ENCODE assay signal across 22 cellular contexts in genomic region chr14:69587389-69587788, GRCh38. TPM values are rescaled to one million over a fixed set of nuclear protein-coding genes. Genes with fewer than 3 reads are reported as not detected.
DNase-seq lines count a peak whose midpoint lies in the region; ATAC-seq, FAIRE-seq and TF ChIP-seq lines count a peak whose summit lies in the region.
"Had no signal": no experiment of that assay in that cellular context is flagged by ENCODE, and none has a peak within 500 bp of the region (broad histone marks: within the 10 kb centered on the region; RNA-seq: fewer than 3 reads in every experiment).

No MANE protein-coding gene starts in this region.

- DNase-seq in MM.1S = no peak
- no peak for DNase-seq in H1 (ENCODE audit: low read depth in 1 of 2, low spot score in 2 of 2)
- no peak for DNase-seq in neuronal stem cell (ENCODE audit: low spot score)
- peak; percentile 68 for DNase-seq in transverse colon
- DNase-seq in pancreas = no peak
- DNase-seq: BE2C, DMS79, GOT3, Kasumi-1, MG63, NCI-H1092, NCI-H1436, NCI-H187 treated with DMSO at 0.1 percent for 48 hours, NCI-H2107, NCI-H510A treated with DMSO at 0.1 percent for 48 hours, NCI-H774 had no signal

- POLR2A ChIA-PET in H1 (lab: Charles Lee; ENCODE audit: partially characterized antibody) = no interaction called here

- H3K27ac ChIP-seq in MM.1S (ENCODE audit: low read length) (no peak overlapping the region), H1 (ENCODE audit: low read depth, low read length) (no peak overlapping the region), neuronal stem cell (replicated peaks; ENCODE audit: low read length) (no peak overlapping the region), transverse colon (peak overlapping the region in 3 of 4 donors; percentile 33 to 52 (median 41)), pancreas (no peak overlapping the region)
- H3K27ac ChIP-seq: SJSA1 had no signal

- H3K14ac ChIP-seq in H1 (ENCODE audit: insufficient read length) = no peak overlapping the region
- no peak overlapping the region for H3K14ac ChIP-seq in neuronal stem cell (ENCODE audit: low read length)

- H3K9ac ChIP-seq in MM.1S (ENCODE audit: low read length) (no peak overlapping the region), H1 (replicated peaks in 1 of 4; ENCODE audit: extremely low read depth in 1 of 4, low read depth in 3 of 4, low read length in 3 of 4) (no peak overlapping the region), neuronal stem cell (ENCODE audit: low read depth, low read length, poor library complexity) (no peak overlapping the region)

- H3K56ac ChIP-seq in H1 (replicated peaks; ENCODE audit: insufficient read length, low read depth, low read length) = no peak overlapping the region

- no peak overlapping the region for H2BK15ac ChIP-seq in H1 (ENCODE audit: low read length)
- H2BK15ac ChIP-seq in neuronal stem cell (ENCODE audit: low read length) = no peak overlapping the region

- no peak overlapping the region for H2BK120ac ChIP-seq in H1 (replicated peaks; ENCODE audit: low read depth, low read length)
- no peak overlapping the region for H2BK120ac ChIP-seq in neuronal stem cell (ENCODE audit: low read depth, low read length)

- no peak overlapping the region for H2BK20ac ChIP-seq in H1 (ENCODE audit: low read length)

- TF ChIP-seq EP300 in H1 (IDR thresholded peaks at IDR 0.05; ENCODE audit: borderline replicate concordance in 1 of 2, low read depth in 2 of 2, low read length in 2 of 2) (no peak), transverse colon (IDR thresholded peaks at IDR 0.05; ENCODE audit: low read depth) (peak; percentile 55)

- no peaks in the 10 kb centered on the region for H3F3A ChIP-seq in MM.1S (ENCODE audit: insufficient read depth, low read length)

- peak overlapping the region; percentile 61; the same call in 1 of the 2 replicates for H2AFZ ChIP-seq in MM.1S (ENCODE audit: low read length)
- H2AFZ ChIP-seq in H1 (ENCODE audit: low read length) = no peak overlapping the region
- no peak overlapping the region for H2AFZ ChIP-seq in neuronal stem cell (ENCODE audit: low read length)

- H3K4me2 ChIP-seq in MM.1S (ENCODE audit: low read depth, low read length) (no peak overlapping the region), H1 (ENCODE audit: insufficient read depth in 1 of 2, low read depth in 2 of 2, low read length in 2 of 2) (no peak overlapping the region), neuronal stem cell (ENCODE audit: insufficient read depth, low read length, poor library complexity, severe bottlenecking) (no peak overlapping the region)

- H4K5ac ChIP-seq in H1 (ENCODE audit: insufficient read length, low read depth, low read length) = no peak overlapping the region

- CTCF ChIA-PET in H1 (lab: Charles Lee; ENCODE audit: partially characterized antibody) = interaction anchor here (0.8 to 5.0 kb wide), 6 partner anchors 8 to 139 kb away, joined by 3 to 47 read pairs (median 12); no protein-coding TSS in a partner anchor

- intact Hi-C loops in transverse colon (cut with DNase I; ENCODE audit: low total_unique reads) = no loop called here
- intact Hi-C loops in pancreas (cut with DNase I) = loop anchor here in 1 of 3 donors (2.0 kb wide), 1 partner anchor 139 kb away; no protein-coding TSS in a partner anchor

- TF ChIP-seq CTCF in MM.1S (IDR thresholded peaks at IDR 0.05; ENCODE audit: low read length) (no peak), H1 (IDR thresholded peaks at IDR 0.05; ENCODE audit: control extremely low read depth in 1 of 3, insufficient read depth in 1 of 3, low read depth in 1 of 3, low read length in 3 of 3) (no peak), transverse colon (IDR thresholded peaks at IDR 0.05) (no peak), pancreas (IDR thresholded peaks at IDR 0.05) (no peak)

- WGBS in H1 (ENCODE audit: extremely low coverage in 1 of 2, insufficient coverage in 1 of 2, insufficient read length in 1 of 2, insufficient replicate concordance in 2 of 2, low coverage in 1 of 2, low lambda C conversion rate in 2 of 2, missing lambda C conversion rate in 1 of 2), 2 experiments = 79% methylated on average over 8 of the region's 8 CpGs; no CpG with 5 or more reads in 1 of the 2 experiments
- no CpG with 5 or more reads among the region's 8 CpGs for WGBS in neuronal stem cell (ENCODE audit: extremely low coverage in 2 of 2, insufficient read length in 2 of 2, insufficient replicate concordance in 1 of 2), 2 donors
- 51% methylated on average over 8 of the region's 8 CpGs; no CpG with 5 or more reads in 1 of the 2 donors for WGBS in transverse colon (ENCODE audit: low coverage in 1 of 2), 2 donors
- WGBS in pancreas, 2 donors = 64 to 65% methylated on average over 8 of the region's 8 CpGs

- H3K4ac ChIP-seq in H1 (replicated peaks; ENCODE audit: insufficient read length, low read depth, low read length) (no peak overlapping the region), neuronal stem cell (ENCODE audit: low read length) (no peak overlapping the region)

- H2AK5ac ChIP-seq in H1 (ENCODE audit: low read depth, low read length) (no peak overlapping the region), neuronal stem cell (ENCODE audit: low read depth, low read length) (peak overlapping the region; percentile 48)

- H4K91ac ChIP-seq in H1 (replicated peaks; ENCODE audit: insufficient read length, low read length) = no peak overlapping the region
- no peak overlapping the region for H4K91ac ChIP-seq in neuronal stem cell (ENCODE audit: low read depth, low read length, poor library complexity)

- no peak for TF ChIP-seq RAD21 in H1 (IDR thresholded peaks at IDR 0.05 in 1 of 2, conservative IDR thresholded peaks at IDR 0.05 in 1 of 2; ENCODE audit: low read depth in 2 of 2, low read length in 2 of 2)

- H4K20me1 ChIP-seq in MM.1S (ENCODE audit: insufficient read depth, low read length) (no peaks in the 10 kb centered on the region), H1 (replicated peaks in 1 of 2; ENCODE audit: control insufficient read depth in 1 of 2, insufficient read depth in 2 of 2, low read length in 2 of 2) (no peaks in the 10 kb centered on the region)

- in situ Hi-C loops in transverse colon (cut with MboI; ENCODE audit: low pct_ligation_motif_present in 1 of 4, low pct_unique_long_range_greater_than_20kb in 1 of 4, low sequenced_read_pairs in 3 of 4) = loop anchor here (5.0 to 25.0 kb wide), 3 partner anchors 137 to 425 kb away; no protein-coding TSS in a partner anchor

- H3K79me1 ChIP-seq in H1 (ENCODE audit: low read depth, low read length) = no peaks in the 10 kb centered on the region
- no peaks in the 10 kb centered on the region for H3K79me1 ChIP-seq in neuronal stem cell (ENCODE audit: low read depth, low read length)

- H3K79me2 ChIP-seq in MM.1S (ENCODE audit: low read length) (no peaks in the 10 kb centered on the region), H1 (ENCODE audit: control insufficient read depth in 1 of 2, insufficient read depth in 2 of 2, low read length in 2 of 2) (no peaks in the 10 kb centered on the region)

- H3K9me3 ChIP-seq in MM.1S (replicated peaks; ENCODE audit: insufficient read depth, low read length) (no peaks in the 10 kb centered on the region), H1 (ENCODE audit: insufficient read depth in 2 of 2, low read depth in 1 of 2, low read length in 1 of 2) (no peaks in the 10 kb centered on the region), neuronal stem cell (replicated peaks in 1 of 2; ENCODE audit: control insufficient read depth in 2 of 2, insufficient read depth in 1 of 2, low read depth in 1 of 2, low read length in 2 of 2) (peaks cover 0 to 3% of the 10 kb centered on the region in 2 donors), transverse colon (no peaks in the 10 kb centered on the region), pancreas (no peaks in the 10 kb centered on the region)
- H3K9me3 ChIP-seq: BE2C, MG63, SJSA1 had no signal

- H3K4me3 ChIP-seq in MM.1S (ENCODE audit: low read length) = no peak overlapping the region
- no peak overlapping the region for H3K4me3 ChIP-seq in H1 (ENCODE audit: extremely low read depth in 1 of 4, insufficient read depth in 2 of 4, low read depth in 3 of 4, low read length in 4 of 4)
- no peak overlapping the region for H3K4me3 ChIP-seq in neuronal stem cell (ENCODE audit: low read length in 2 of 2)
- no peak overlapping the region for H3K4me3 ChIP-seq in transverse colon
- no peak overlapping the region for H3K4me3 ChIP-seq in pancreas
- H3K4me3 ChIP-seq: MG63, SJSA1 had no signal

- H4K8ac ChIP-seq in H1 (ENCODE audit: extremely low read depth, insufficient read depth, low read length) (no peak overlapping the region), neuronal stem cell (ENCODE audit: low read depth, low read length) (no peak overlapping the region)

- H3K4me1 ChIP-seq in MM.1S (ENCODE audit: low read length) (no peaks in the 10 kb centered on the region), H1 (replicated peaks in 1 of 4; ENCODE audit: control insufficient read depth in 3 of 4, insufficient read depth in 4 of 4, low read length in 3 of 4) (no peaks in the 10 kb centered on the region; a peak in 1 of 7 replicates), neuronal stem cell (ENCODE audit: control insufficient read depth in 2 of 2, insufficient read depth in 1 of 2, low read depth in 1 of 2, low read length in 2 of 2) (peaks cover 0 to 4% of the 10 kb centered on the region in 2 donors), transverse colon (peaks cover 0 to 13% (median 5%) of the 10 kb centered on the region in 4 donors), pancreas (no peaks in the 10 kb centered on the region)
- H3K4me1 ChIP-seq: BE2C, SJSA1 had no signal

- no peaks in the 10 kb centered on the region for H3K9me2 ChIP-seq in MM.1S (replicated peaks; ENCODE audit: insufficient read depth, low read length)

- H3K36me3 ChIP-seq in MM.1S (replicated peaks; ENCODE audit: insufficient read depth, low read length) = no peaks in the 10 kb centered on the region
- no peaks in the 10 kb centered on the region for H3K36me3 ChIP-seq in H1 (ENCODE audit: control insufficient read depth in 2 of 4, insufficient read depth in 4 of 4, low read length in 3 of 4)
- H3K36me3 ChIP-seq in neuronal stem cell (replicated peaks in 1 of 2; ENCODE audit: control insufficient read depth in 2 of 2, insufficient read depth in 2 of 2, low read length in 2 of 2) = no peaks in the 10 kb centered on the region
- H3K36me3 ChIP-seq in transverse colon = no peaks in the 10 kb centered on the region
- no peaks in the 10 kb centered on the region for H3K36me3 ChIP-seq in pancreas
- H3K36me3 ChIP-seq: BE2C, MG63, SJSA1 had no signal

- H3K23ac ChIP-seq in H1 (ENCODE audit: insufficient read length) (no peak overlapping the region), neuronal stem cell (ENCODE audit: low read depth, low read length, poor library complexity) (no peak overlapping the region)

- FAIRE-seq in H1 (lab: Jason Lieb, UNC) (no peak), pancreas (lab: Jason Lieb, UNC) (no peak)
- FAIRE-seq: RCC 7860 had no signal

- ATAC-seq in GM18867 (IDR thresholded peaks at IDR 0.05; ENCODE audit: unreplicated experiment) (no peak), HG03457 (IDR thresholded peaks at IDR 0.05; ENCODE audit: unreplicated experiment) (no peak), pancreas (no peak)
- ATAC-seq: HCT116 had no signal

- H2BK12ac ChIP-seq in H1 (ENCODE audit: low read depth, low read length) (peak overlapping the region; percentile 60; the same call in 1 of the 2 replicates), neuronal stem cell (ENCODE audit: low read length) (no peak overlapping the region)

- TF ChIP-seq POLR2A in H1 (IDR thresholded peaks at IDR 0.05; ENCODE audit: control extremely low read depth in 1 of 2, low read depth in 2 of 2, low read length in 2 of 2) (no peak), transverse colon (IDR thresholded peaks at IDR 0.05) (no peak)

- H3K27me3 ChIP-seq in MM.1S (replicated peaks; ENCODE audit: insufficient read depth, low read length) (no peaks in the 10 kb centered on the region), H1 (replicated peaks in 1 of 4; ENCODE audit: control insufficient read depth in 3 of 4, extremely low read depth in 1 of 4, insufficient read depth in 3 of 4, low read length in 3 of 4) (no peaks in the 10 kb centered on the region), neuronal stem cell (ENCODE audit: control insufficient read depth in 3 of 3, insufficient read depth in 3 of 3, low read depth in 1 of 3, low read length in 3 of 3) (no peaks in the 10 kb centered on the region), transverse colon (no peaks in the 10 kb centered on the region), pancreas (no peaks in the 10 kb centered on the region)
- H3K27me3 ChIP-seq: BE2C, MG63, SJSA1 had no signal

- no peaks in the 10 kb centered on the region for H3K23me2 ChIP-seq in H1 (ENCODE audit: low read depth, low read length)

- H3K18ac ChIP-seq in H1 (ENCODE audit: extremely low read depth, low read length) (no peak overlapping the region), neuronal stem cell (ENCODE audit: low read length) (no peak overlapping the region)

- H2BK5ac ChIP-seq in H1 (ENCODE audit: low read depth, low read length) (no peak overlapping the region), neuronal stem cell (ENCODE audit: low read length) (no peak overlapping the region)

RNA-seq across cellular contexts. Expression of gene CCDC177, which starts 12.7 kb away (rescaled TPM):
- total RNA-seq in H1 (2021; fragmentation: NEBNext Ultra II Directional; extraction: Animal tissue kit (Norgen Biotek cat#: 25700)) = 2.8 and 2.9 TPM in 2 replicates
- polyA plus RNA-seq in H1 (2011; rRNA removed) (0.62 and 1.4 TPM in 2 replicates), pancreas (not detected)
- 0.93 TPM for polyA plus RNA-seq in H1 (2011; cell fraction: cytosol; rRNA removed)
- polyA plus RNA-seq in H1 (2011; cell fraction: nucleus; rRNA removed) = 2.1 TPM
- 2.0 to 2.3 TPM (median 2.1 TPM) in 4 replicates for polyA plus RNA-seq in H1 (2012, experiment 1 of 2)
- polyA plus RNA-seq in H1 (2012, experiment 2 of 2) = 1.7 TPM
- 1.4 TPM for polyA plus RNA-seq in H1 (2013, experiment 1 of 2)
- polyA plus RNA-seq in H1 (2013, experiment 2 of 2) = 1.2 TPM
- 1.8 and 2.2 TPM in 2 replicates for polyA minus RNA-seq in H1 (2011; rRNA and poly(A)+ RNA removed)
- 1.9 TPM for polyA minus RNA-seq in H1 (2011; cell fraction: cytosol; rRNA and poly(A)+ RNA removed)
- polyA minus RNA-seq in H1 (2011; cell fraction: nucleus; rRNA and poly(A)+ RNA removed) = 6.2 TPM
- 7.6 TPM for polyA plus RNA-seq in neuronal stem cell (2013, experiment 1 of 2)
- polyA plus RNA-seq in neuronal stem cell (2013, experiment 2 of 2) = 7.7 TPM
- total RNA-seq in transverse colon (not detected), pancreas (not detected)
- total RNA-seq: OCI-LY7, SJSA1 had no signal

RNA-seq across cellular contexts. Expression of gene SUSD6, which starts 24.0 kb away (rescaled TPM):
- 3.8 and 5.1 TPM in 2 replicates for total RNA-seq in H1 (2021; fragmentation: NEBNext Ultra II Directional; extraction: Animal tissue kit (Norgen Biotek cat#: 25700))
- polyA plus RNA-seq in H1 (2011; rRNA removed) (2.9 and 3.0 TPM in 2 replicates), pancreas (10 to 100 TPM in 1 of 2 donors, 1 to 10 TPM in 1; 8.9 to 12.2 TPM)
- polyA plus RNA-seq in H1 (2011; cell fraction: cytosol; rRNA removed) = 2.6 TPM
- 6.3 TPM for polyA plus RNA-seq in H1 (2011; cell fraction: nucleus; rRNA removed)
- 3.2 to 5.3 TPM (median 4.4 TPM) in 4 replicates for polyA plus RNA-seq in H1 (2012, experiment 1 of 2)
- 3.6 TPM for polyA plus RNA-seq in H1 (2012, experiment 2 of 2)
- 2.8 TPM for polyA plus RNA-seq in H1 (2013, experiment 1 of 2)
- polyA plus RNA-seq in H1 (2013, experiment 2 of 2) = 3.2 TPM
- polyA minus RNA-seq in H1 (2011; rRNA and poly(A)+ RNA removed) = 4.4 and 5.8 TPM in 2 replicates
- polyA minus RNA-seq in H1 (2011; cell fraction: cytosol; rRNA and poly(A)+ RNA removed) = 4.8 TPM
- 5.9 TPM for polyA minus RNA-seq in H1 (2011; cell fraction: nucleus; rRNA and poly(A)+ RNA removed)
- 5.6 TPM for polyA plus RNA-seq in neuronal stem cell (2013, experiment 1 of 2)
- polyA plus RNA-seq in neuronal stem cell (2013, experiment 2 of 2) = 5.6 TPM
- total RNA-seq in transverse colon (100 to 1,000 TPM in 2 of 4 donors, 10 to 100 TPM in 2; 29.1 to 159 (median 95.0) TPM), pancreas (10 to 100 TPM; 17.8 to 41.9 (median 22.8) TPM)

Comparison
In these comparisons a context has a peak if more than half of its experiments do, and no peak if none do; other contexts are left out.
1. H3K27ac ChIP-seq: peak in transverse colon (3 of 4); none in MM.1S (single experiment), H1 (single experiment), neuronal stem cell (single experiment) and pancreas (0 of 4).